9 cellular contexts compared by ENCODE assay signal in the genomic region with DNA sequence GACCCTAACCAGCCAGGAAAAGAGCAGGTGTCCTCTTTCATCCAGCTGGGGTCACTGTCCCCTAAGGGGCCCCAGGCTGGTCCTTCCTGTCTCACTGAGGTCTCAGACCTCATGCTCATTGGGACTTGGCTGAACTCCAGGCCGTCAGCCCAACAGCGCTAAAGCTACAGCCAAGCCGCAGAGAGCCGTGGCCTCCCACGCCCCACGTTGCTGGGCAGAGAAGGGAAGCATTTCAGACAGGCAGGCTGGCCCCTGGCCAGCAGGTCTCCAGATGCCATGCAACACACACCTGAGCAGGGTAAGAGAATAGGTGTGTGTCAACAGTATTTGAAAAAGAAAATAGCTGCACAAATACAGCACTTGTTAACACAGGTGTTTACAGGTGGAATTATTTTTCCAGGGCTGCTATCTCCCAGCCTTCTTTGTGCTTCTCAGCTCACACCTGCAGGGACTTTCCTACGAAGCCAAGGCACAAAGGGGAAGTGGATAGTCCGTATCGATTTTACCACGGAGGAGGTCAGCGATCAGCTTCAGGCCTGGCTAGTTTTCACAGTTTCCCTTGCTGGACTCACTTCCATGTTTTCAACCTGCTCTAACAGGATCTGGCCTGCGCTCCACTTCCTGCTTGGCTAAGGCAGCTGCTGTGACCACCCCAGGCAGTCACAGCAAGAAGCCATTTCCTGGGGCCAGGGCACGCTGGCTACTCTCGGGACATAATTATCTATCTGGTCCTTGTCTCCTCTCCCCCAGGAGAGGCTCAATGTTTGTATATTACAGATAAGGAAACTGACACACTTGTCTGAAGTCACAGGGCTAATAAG.
DNase-seq lines count a peak whose midpoint lies in the region; ATAC-seq and TF ChIP-seq lines count a peak whose summit lies in the region.
"Had no signal": no experiment of that assay in that cellular context is flagged by ENCODE, and none has a peak within 500 bp of the region (broad histone marks: within the 10 kb centered on the region; RNA-seq: fewer than 3 reads in every experiment).

No MANE protein-coding gene starts in this region.

- peak; percentile 48 for ATAC-seq in HG02943 (IDR thresholded peaks at IDR 0.05; ENCODE audit: low read depth, unreplicated experiment)

- H3K36me3 Mint-ChIP-seq in activated naive CD4-positive, alpha-beta T cell treated with anti-CD3 and anti-CD28 coated beads, Interleukin-2, amount 10 ng/mL, durations not matched to agents 7 days and 5 days = peaks cover 6% of the 10 kb centered on the region

- TF ChIP-seq CTCF in WI38 (IDR thresholded peaks at IDR 0.05; ENCODE audit: low read depth, low read length) (0 out of 2 replicates have a peak, but pooled peaks have one; percentile 5), sigmoid colon (IDR thresholded peaks at IDR 0.05) (no peak), coronary artery (IDR thresholded peaks at IDR 0.05) (no peak)

- no peaks in the 10 kb centered on the region for H3K4me1 ChIP-seq in sigmoid colon

- H3K4me1 Mint-ChIP-seq in activated naive CD4-positive, alpha-beta T cell treated with anti-CD3 and anti-CD28 coated beads, Interleukin-2, amount 10 ng/mL, durations not matched to agents 7 days and 5 days = peaks cover 51% of the 10 kb centered on the region

- no peaks in the 10 kb centered on the region for H3K9me3 ChIP-seq in sigmoid colon

- intact Hi-C loops in sigmoid colon (cut with DNase I) = no loop called here

- H3K9me3 Mint-ChIP-seq in activated naive CD4-positive, alpha-beta T cell treated with anti-CD3 and anti-CD28 coated beads, Interleukin-2, amount 10 ng/mL, durations not matched to agents 7 days and 5 days = peaks cover 5% of the 10 kb centered on the region

- H3K27me3 ChIP-seq in sigmoid colon = no peaks in the 10 kb centered on the region

- H3K4me3 ChIP-seq in WI38 (ENCODE audit: low read depth, low read length) (no peak overlapping the region), sigmoid colon (no peak overlapping the region), coronary artery (no peak overlapping the region)

- H3K27ac Mint-ChIP-seq in activated naive CD4-positive, alpha-beta T cell treated with anti-CD3 and anti-CD28 coated beads, Interleukin-2, amount 10 ng/mL, durations not matched to agents 7 days and 5 days = peak overlapping the region; percentile 17
- H3K27ac Mint-ChIP-seq: activated naive CD4-positive, alpha-beta T cell treated with anti-CD3 and anti-CD28 coated beads, Interleukin-2, amount 50 U/mL, for 72 hours had no signal

- TF ChIP-seq POLR2A in sigmoid colon (IDR thresholded peaks at IDR 0.05) = no peak

- TF ChIP-seq EP300 in sigmoid colon (IDR thresholded peaks at IDR 0.05) = no peak

- H3K27ac ChIP-seq in sigmoid colon = peak overlapping the region in 2 of 4 donors; percentile 14 to 22
- no peak overlapping the region for H3K27ac ChIP-seq in coronary artery

- 7 to 32% methylated on average over 14 of the region's 14 CpGs for WGBS in sigmoid colon, 2 donors

- H3K27me3 Mint-ChIP-seq in activated naive CD4-positive, alpha-beta T cell treated with anti-CD3 and anti-CD28 coated beads, Interleukin-2, amount 10 ng/mL, durations not matched to agents 7 days and 5 days = peaks cover 10% of the 10 kb centered on the region

- H3K4me3 Mint-ChIP-seq in activated naive CD4-positive, alpha-beta T cell treated with anti-CD3 and anti-CD28 coated beads, Interleukin-2, amount 10 ng/mL, durations not matched to agents 7 days and 5 days = no peak overlapping the region

- H3K36me3 ChIP-seq in sigmoid colon = no peaks in the 10 kb centered on the region

- DNase-seq in activated naive CD4-positive, alpha-beta T cell treated with anti-CD3 and anti-CD28 coated beads, Interleukin-2, amount 10 ng/mL, durations not matched to agents 7 days and 5 days = no peak
- no peak for DNase-seq in activated naive CD4-positive, alpha-beta T cell (lab: John Stamatoyannopoulos, UW)
- peak; percentile 100 for DNase-seq in NCI-H146 (lab: John Stamatoyannopoulos, UW)
- peak; percentile 14 to 46 for DNase-seq in hippocampal formation (lab: John Stamatoyannopoulos, UW)
- DNase-seq in sigmoid colon = peak; percentile 88
- no peak for DNase-seq in coronary artery (ENCODE audit: low spot score)

- CTCF ChIA-PET in activated naive CD4-positive, alpha-beta T cell treated with anti-CD3 and anti-CD28 coated beads, Interleukin-2, amount 10 ng/mL, durations not matched to agents 7 days and 5 days (lab: Charles Lee) = interaction anchor here (0.9 to 1.0 kb wide), 2 partner anchors 9 to 10 kb away, joined by 3 to 4 read pairs; no protein-coding TSS in a partner anchor

Comparison
In these comparisons a context has a peak if more than half of its experiments do, and no peak if none do; other contexts are left out.
1. DNase-seq: peak in NCI-H146 (single experiment), hippocampal formation (2 of 2) and sigmoid colon (single experiment); none in activated naive CD4-positive, alpha-beta T cell treated with anti-CD3 and anti-CD28 coated beads, Interleukin-2, amount 10 ng/mL, durations not matched to agents 7 days and 5 days (single experiment), activated naive CD4-positive, alpha-beta T cell (0 of 4) and coronary artery (single experiment).